Comparison of ENCODE assay signal across 6 cellular contexts in genomic region chr7:102667523-102667922, GRCh38. TPM values are rescaled to one million over a fixed set of nuclear protein-coding genes. Genes with fewer than 3 reads are reported as not detected.
"Had no signal": no experiment of that assay in that cellular context is flagged by ENCODE, and none has a peak within 500 bp of the region (broad histone marks: within the 10 kb centered on the region; RNA-seq: fewer than 3 reads in every experiment).

No MANE protein-coding gene starts in this region.

RNA-seq across cellular contexts. Expression of gene SPDYE2B, which starts 17.4 kb away (rescaled TPM):
- total RNA-seq: HT1080, K562, M059J, Right ventricle myocardium superior, SJSA1 had no signal
- polyA plus RNA-seq: IgD-negative memory B cell, K562 had no signal
